In the genomic region with DNA sequence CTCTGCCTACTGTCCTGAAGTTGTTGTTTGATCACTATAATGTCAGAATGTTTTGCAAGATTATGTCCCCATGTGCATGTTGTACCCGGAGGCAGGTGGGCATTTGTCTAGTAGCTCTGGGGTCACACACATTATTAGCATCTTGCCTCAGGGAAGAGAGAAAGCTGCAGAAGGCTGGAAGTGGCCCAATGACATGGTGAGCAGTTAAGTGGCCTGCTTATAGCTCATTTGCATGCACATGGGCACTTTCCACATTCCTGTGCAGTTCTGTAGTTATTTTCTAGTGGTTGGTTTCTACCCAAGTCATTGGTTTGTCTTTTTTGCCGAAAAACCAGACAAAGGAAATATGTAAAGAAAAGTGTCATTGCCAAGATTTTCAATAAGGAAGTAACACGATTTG, we compare ENCODE assay signal across 15 cellular contexts.
DNase-seq lines count a peak whose midpoint lies in the region; ATAC-seq and TF ChIP-seq lines count a peak whose summit lies in the region.
"Had no signal": no experiment of that assay in that cellular context is flagged by ENCODE, and none has a peak within 500 bp of the region (broad histone marks: within the 10 kb centered on the region; RNA-seq: fewer than 3 reads in every experiment).

No MANE protein-coding gene starts in this region.

- no peak for TF ChIP-seq CTCF in chondrocyte (IDR thresholded peaks at IDR 0.05)

- no peak overlapping the region for H3K27ac ChIP-seq in right cardiac atrium (ENCODE audit: low read length)
- H3K27ac ChIP-seq: BLaER1 had no signal

- no peaks in the 10 kb centered on the region for H3K27me3 Mint-ChIP-seq in chondrocyte (ENCODE audit: low read depth)

- no peak overlapping the region for H3K4me3 Mint-ChIP-seq in chondrocyte (ENCODE audit: unreplicated experiment)
- H3K4me3 Mint-ChIP-seq: CD8-positive, alpha-beta T cell; H9; IgD-negative memory B cell had no signal

- peaks cover 11% of the 10 kb centered on the region for H3K4me1 ChIP-seq in right cardiac atrium (ENCODE audit: control insufficient read depth, insufficient read depth, low read length)
- H3K4me1 ChIP-seq: BLaER1 had no signal

- peak overlapping the region; percentile 46 for H3K27ac Mint-ChIP-seq in chondrocyte (ENCODE audit: unreplicated experiment)
- H3K27ac Mint-ChIP-seq: CD8-positive, alpha-beta T cell; IgD-negative memory B cell had no signal

- no peak for ATAC-seq in right cardiac atrium
- ATAC-seq: CD8-positive, alpha-beta T cell; HepG2 had no signal

- peaks cover 76% of the 10 kb centered on the region for H3K4me1 Mint-ChIP-seq in chondrocyte (ENCODE audit: low read depth)
- H3K4me1 Mint-ChIP-seq: IgD-negative memory B cell had no signal

- in situ Hi-C loops in G401 (cut with HindIII; ENCODE audit: low sequenced_read_pairs) = no loop called here

- intact Hi-C loops in head of caudate nucleus (cut with DNase I) (no loop called here), right cardiac atrium (cut with DNase I) (no loop called here)

- DNase-seq in G401 (ENCODE audit: low spot score) = peak; percentile 62
- peak; percentile 62 for DNase-seq in NCI-H1048 (lab: John Stamatoyannopoulos, UW)
- DNase-seq in chondrocyte (ENCODE audit: low spot score) = no peak
- peak; percentile 17 for DNase-seq in renal cortical epithelial cell (ENCODE audit: low read depth)
- DNase-seq in head of caudate nucleus = no peak
- no peak for DNase-seq in NCI-H2196 (lab: John Stamatoyannopoulos, UW; ENCODE audit: unreplicated experiment)
- no peak for DNase-seq in right cardiac atrium
- DNase-seq in T1000 (lab: John Stamatoyannopoulos, UW) = no peak
- DNase-seq: 8988T; CD8-positive, alpha-beta T cell; GDM1; H9 had no signal

- no peaks in the 10 kb centered on the region for H3K9me3 Mint-ChIP-seq in chondrocyte (ENCODE audit: low read depth)
- H3K9me3 Mint-ChIP-seq: CD8-positive, alpha-beta T cell; H9; IgD-negative memory B cell had no signal

- H3K4me3 ChIP-seq in right cardiac atrium (ENCODE audit: low read length) = no peak overlapping the region
- H3K4me3 ChIP-seq: BLaER1 had no signal

- no peaks in the 10 kb centered on the region for H3K9me3 ChIP-seq in right cardiac atrium (ENCODE audit: control insufficient read depth, low read length)
- H3K9me3 ChIP-seq: BLaER1 had no signal

- 89% methylated on average over 3 of the region's 3 CpGs for WGBS in right cardiac atrium

- peaks cover 61% of the 10 kb centered on the region for H3K36me3 Mint-ChIP-seq in chondrocyte (ENCODE audit: low read depth)
- H3K36me3 Mint-ChIP-seq: CD8-positive, alpha-beta T cell; IgD-negative memory B cell had no signal

- no peaks in the 10 kb centered on the region for H3K27me3 ChIP-seq in right cardiac atrium (ENCODE audit: control insufficient read depth, insufficient read depth)
- H3K27me3 ChIP-seq: BLaER1 had no signal

Comparison
In these comparisons a context has a peak if more than half of its experiments do, and no peak if none do; other contexts are left out.
1. DNase-seq: peak in G401 (single experiment), NCI-H1048 (single experiment) and renal cortical epithelial cell (single experiment); none in chondrocyte (single experiment), head of caudate nucleus (0 of 42), NCI-H2196 (single experiment), right cardiac atrium (0 of 3) and T1000 (single experiment).